In genomic region chr17:3761061-3761917, GRCh38 we compare ENCODE assay signal across 27 cellular contexts. TPM values are rescaled to one million over a fixed set of nuclear protein-coding genes. Genes with fewer than 3 reads are reported as not detected.
A peak's percentile ranks its signal among the peaks of the same experiment; 100 is the strongest.
DNase-seq lines count a peak whose midpoint lies in the region; ATAC-seq and TF ChIP-seq lines count a peak whose summit lies in the region.
"Had no signal": no experiment of that assay in that cellular context is flagged by ENCODE, and none has a peak within 500 bp of the region (broad histone marks: within the 10 kb centered on the region; RNA-seq: fewer than 3 reads in every experiment).

No MANE protein-coding gene starts in this region.

- H3K27ac ChIP-seq in Panc1 (ENCODE audit: low read length), result no peak overlapping the region
- H3K27ac ChIP-seq: adrenal gland, SJCRH30 had no signal

- intact Hi-C loops in Panc1 (cut with micrococcal nuclease; ENCODE audit: unreplicated experiment) (no loop called here), posterior vena cava (cut with DNase I) (loop anchor here in 1 of 2 donors (1.0 to 5.0 kb wide), 2 partner anchors 15 to 641 kb away; no protein-coding TSS in a partner anchor)

- TF ChIP-seq CTCF in Panc1 (IDR thresholded peaks at IDR 0.05), result no peak
- TF ChIP-seq CTCF in GM13976 (IDR thresholded peaks at IDR 0.05; ENCODE audit: borderline replicate concordance, control extremely low read depth, extremely low read depth, insufficient read depth, missing control alignments), result no peak

- no peak for ATAC-seq in activated T-cell treated with anti-CD3 and anti-CD28 coated beads, Interleukin-2, amount 50 U/mL, for 72 hours (replicated peaks in 1 of 2)
- no peak for ATAC-seq in activated T-cell treated with anti-CD3 and anti-CD28 coated beads, Interleukin-2, amount 50 U/mL, for 4 hours
- 0 out of 2 replicates have a peak, but pooled peaks have one; percentile 9 for ATAC-seq in Panc1

- no peaks in the 10 kb centered on the region for H3K27me3 ChIP-seq in Panc1 (ENCODE audit: control insufficient read depth, insufficient read depth, low read length)
- H3K27me3 ChIP-seq: adrenal gland, SJCRH30 had no signal

- peaks cover 7 to 9% of the 10 kb centered on the region in 2 donors for H3K9me3 Mint-ChIP-seq in activated T-cell treated with anti-CD3 and anti-CD28 coated beads, Interleukin-2, amount 50 U/mL, for 72 hours
- H3K9me3 Mint-ChIP-seq in activated T-cell treated with anti-CD3 and anti-CD28 coated beads, Interleukin-2, amount 50 U/mL, for 4 hours, result peaks cover 5% of the 10 kb centered on the region
- H3K9me3 Mint-ChIP-seq: activated B cell treated with CpG ODN at 0.5 μM for 24 hours; central memory CD8-positive, alpha-beta T cell had no signal

- CTCF ChIA-PET in Panc1 (lab: Charles Lee), result no interaction called here

- H3K9me3 ChIP-seq in Panc1 (ENCODE audit: control insufficient read depth, insufficient read depth, low read depth, low read length), result peaks cover 6% of the 10 kb centered on the region; the same call in 1 of the 2 replicates
- H3K9me3 ChIP-seq: adrenal gland, SJCRH30 had no signal

- BruUV-seq in Panc1 (replicated peaks; lab: Mats Ljungman, UMichigan), result no TSS peak

- peaks cover 43% of the 10 kb centered on the region for H3K4me1 Mint-ChIP-seq in activated T-cell treated with anti-CD3 and anti-CD28 coated beads, Interleukin-2, amount 50 U/mL, for 72 hours (ENCODE audit: low read depth)
- peaks cover 33% of the 10 kb centered on the region for H3K4me1 Mint-ChIP-seq in activated T-cell treated with anti-CD3 and anti-CD28 coated beads, Interleukin-2, amount 50 U/mL, for 4 hours (ENCODE audit: low read depth)
- H3K4me1 Mint-ChIP-seq: endodermal cell, mesothelial cell of epicardium had no signal

- H3K4me1 ChIP-seq in Panc1 (ENCODE audit: control insufficient read depth, insufficient read depth, low read length), result no peaks in the 10 kb centered on the region
- H3K4me1 ChIP-seq: adrenal gland, SJCRH30 had no signal

- POLR2A ChIA-PET in Panc1 (lab: Charles Lee), result interaction anchor here (0.6 kb wide), 1 partner anchor 45 kb away, joined by 9 read pairs; no protein-coding TSS in a partner anchor

- peak overlapping the region; percentile 69 for H3K27ac Mint-ChIP-seq in activated T-cell treated with anti-CD3 and anti-CD28 coated beads, Interleukin-2, amount 50 U/mL, for 72 hours
- H3K27ac Mint-ChIP-seq: activated B cell treated with CpG ODN at 0.5 μM for 24 hours, endodermal cell, mesothelial cell of epicardium had no signal

- no peak overlapping the region for H3K4me3 Mint-ChIP-seq in activated T-cell treated with anti-CD3 and anti-CD28 coated beads, Interleukin-2, amount 50 U/mL, for 72 hours
- no peak overlapping the region for H3K4me3 Mint-ChIP-seq in activated T-cell treated with anti-CD3 and anti-CD28 coated beads, Interleukin-2, amount 50 U/mL, for 4 hours
- H3K4me3 Mint-ChIP-seq: activated B cell treated with CpG ODN at 0.5 μM for 24 hours; central memory CD8-positive, alpha-beta T cell; endodermal cell; mesothelial cell of epicardium had no signal

- H3K27me3 Mint-ChIP-seq in activated T-cell treated with anti-CD3 and anti-CD28 coated beads, Interleukin-2, amount 50 U/mL, for 72 hours (ENCODE audit: low read depth), result peaks cover 18% of the 10 kb centered on the region
- H3K27me3 Mint-ChIP-seq in activated T-cell treated with anti-CD3 and anti-CD28 coated beads, Interleukin-2, amount 50 U/mL, for 4 hours (ENCODE audit: low read depth), result no peaks in the 10 kb centered on the region
- H3K27me3 Mint-ChIP-seq: activated B cell treated with CpG ODN at 0.5 μM for 24 hours; central memory CD8-positive, alpha-beta T cell had no signal

- no peaks in the 10 kb centered on the region for H3K36me3 ChIP-seq in Panc1 (ENCODE audit: control insufficient read depth, insufficient read depth, low read length)
- H3K36me3 ChIP-seq: adrenal gland, SJCRH30 had no signal

- H3K4me3 ChIP-seq in Panc1 (ENCODE audit: low read depth in 2 of 2, low read length in 2 of 2), result no peak overlapping the region
- H3K4me3 ChIP-seq: adrenal gland, SJCRH30 had no signal

- DNase-seq in activated T-cell treated with anti-CD3 and anti-CD28 coated beads, Interleukin-2, amount 50 U/mL, for 72 hours, result no peak
- DNase-seq in activated T-cell treated with anti-CD3 and anti-CD28 coated beads, Interleukin-2, amount 50 U/mL, for 4 hours, result no peak
- DNase-seq in GM03348 (ENCODE audit: low spot score) (peak; percentile 28), Panc1 (ENCODE audit: low read depth, low spot score) (no peak), posterior vena cava (ENCODE audit: low spot score) (peak; percentile 58), GM13976 (ENCODE audit: low spot score) (no peak), cerebellum (ENCODE audit: low spot score) (no peak)
- DNase-seq: activated B cell treated with CpG ODN at 0.5 μM for 24 hours; activated naive CD4-positive, alpha-beta T cell treated with Interleukin-2 at 50 U/mL for 16 hours; C1 segment of cervical spinal cord; dermis blood vessel endothelial cell; DMS79 treated with DMSO at 0.1 percent for 48 hours; GF-D8; GOT3; KBM-7; NCI-H1105 treated with DMSO at 0.1 percent for 48 hours; NCI-H187 treated with DMSO at 0.1 percent for 48 hours; NCI-H2171; SJCRH30; stimulated activated CD4-positive, alpha-beta T cell treated with anti-CD3 and anti-CD28 coated beads, Interleukin-4, amount 100 ng/mL, for 1 hour; substantia nigra; SW 1271; trophoblast cell had no signal

- in situ Hi-C loops in Panc1 (cut with HindIII; ENCODE audit: low pct_unique_long_range_greater_than_20kb, low sequenced_read_pairs) (no loop called here), GM13976 (cut with MboI; ENCODE audit: low sequenced_read_pairs, unreplicated experiment) (no loop called here)

- peaks cover 12% of the 10 kb centered on the region in 2 donors for H3K36me3 Mint-ChIP-seq in activated T-cell treated with anti-CD3 and anti-CD28 coated beads, Interleukin-2, amount 50 U/mL, for 72 hours (ENCODE audit: insufficient read depth in 2 of 2)
- H3K36me3 Mint-ChIP-seq in activated T-cell treated with anti-CD3 and anti-CD28 coated beads, Interleukin-2, amount 50 U/mL, for 4 hours (ENCODE audit: insufficient read depth), result no peaks in the 10 kb centered on the region
- H3K36me3 Mint-ChIP-seq: mesothelial cell of epicardium had no signal

RNA-seq across cellular contexts. Expression of gene HASPIN, which starts 37.6 kb away (rescaled TPM):
- total RNA-seq in activated T-cell treated with anti-CD3 and anti-CD28 coated beads, Interleukin-2, amount 50 U/mL, for 72 hours, result 10 to 100 TPM; 23.2 to 25.7 TPM
- total RNA-seq in activated T-cell treated with anti-CD3 and anti-CD28 coated beads, Interleukin-2, amount 50 U/mL, for 4 hours, result 10 to 100 TPM in 2 of 3 donors, 1 to 10 TPM in 1; 7.3 to 12.2 (median 11.1) TPM
- 10.6 TPM for total RNA-seq in Panc1 (2021; ENCODE audit: unreplicated experiment)
- polyA plus RNA-seq in Panc1 (2012; ENCODE audit: insufficient read length), result 2.9 TPM
- total RNA-seq in posterior vena cava, result under 1 TPM in 1 of 2 donors, not detected in 1; 0.24 TPM
- 2.6 TPM for total RNA-seq in cerebellum

RNA-seq across cellular contexts. Expression of gene ITGAE, which starts 39.7 kb away (rescaled TPM):
- 10 to 100 TPM; 62.1 to 86.3 TPM for total RNA-seq in activated T-cell treated with anti-CD3 and anti-CD28 coated beads, Interleukin-2, amount 50 U/mL, for 72 hours
- 10 to 100 TPM; 15.0 to 20.6 (median 18.1) TPM for total RNA-seq in activated T-cell treated with anti-CD3 and anti-CD28 coated beads, Interleukin-2, amount 50 U/mL, for 4 hours
- total RNA-seq in Panc1 (2021; ENCODE audit: unreplicated experiment) (20.9 TPM), posterior vena cava (10 to 100 TPM; 18.2 to 25.6 TPM), cerebellum (12.1 TPM)
- polyA plus RNA-seq in Panc1 (2012; ENCODE audit: insufficient read length), result 23.0 TPM

Comparison
In these comparisons a context has a peak if more than half of its experiments do, and no peak if none do; other contexts are left out.
1. DNase-seq: peak in GM03348 (single experiment) and posterior vena cava (single experiment); none in activated T-cell treated with anti-CD3 and anti-CD28 coated beads, Interleukin-2, amount 50 U/mL, for 72 hours (0 of 2), activated T-cell treated with anti-CD3 and anti-CD28 coated beads, Interleukin-2, amount 50 U/mL, for 4 hours (single experiment), Panc1 (single experiment), GM13976 (single experiment) and cerebellum (single experiment).